Comparison of ENCODE assay signal across 1 cellular context in genomic region chr12:12784911-12785814, GRCh38.
TF ChIP-seq lines count a peak whose summit lies in the region.

A gene with protein sequence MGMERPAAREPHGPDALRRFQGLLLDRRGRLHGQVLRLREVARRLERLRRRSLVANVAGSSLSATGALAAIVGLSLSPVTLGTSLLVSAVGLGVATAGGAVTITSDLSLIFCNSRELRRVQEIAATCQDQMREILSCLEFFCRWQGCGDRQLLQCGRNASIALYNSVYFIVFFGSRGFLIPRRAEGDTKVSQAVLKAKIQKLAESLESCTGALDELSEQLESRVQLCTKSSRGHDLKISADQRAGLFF (plus strand): TSS chr12:12785659. CDS start chr12:12785692, 33 bp downstream.

TF ChIP-seq in H1, 55 proteins besides CTCF, POLR2A, EP300 and RAD21 (continued from another document):
- TF ChIP-seq TEAD4 (IDR thresholded peaks at IDR 0.05; ENCODE audit: low read depth, low read length) (0 out of 2 replicates have a peak, but pooled peaks have one; percentile 22), CHD2 (IDR thresholded peaks at IDR 0.05; ENCODE audit: low read length) (0 out of 2 replicates have a peak, but pooled peaks have one; percentile 22), BACH1 (IDR thresholded peaks at IDR 0.05; ENCODE audit: low read length) (no peak), YY1 (IDR thresholded peaks at IDR 0.05; ENCODE audit: low read depth, low read length) (peak; percentile 55; the same call in 1 of the 2 replicates), RXRA (IDR thresholded peaks at IDR 0.05; ENCODE audit: insufficient read depth, low read depth, low read length) (no peak), CREB1 (IDR thresholded peaks at IDR 0.05) (peak; percentile 66; the same call in 1 of the 2 replicates), POU5F1 (IDR thresholded peaks at IDR 0.05; ENCODE audit: low read depth, low read length) (no peak)
